Comparison of ENCODE assay signal across 20 cellular contexts in the genomic region with DNA sequence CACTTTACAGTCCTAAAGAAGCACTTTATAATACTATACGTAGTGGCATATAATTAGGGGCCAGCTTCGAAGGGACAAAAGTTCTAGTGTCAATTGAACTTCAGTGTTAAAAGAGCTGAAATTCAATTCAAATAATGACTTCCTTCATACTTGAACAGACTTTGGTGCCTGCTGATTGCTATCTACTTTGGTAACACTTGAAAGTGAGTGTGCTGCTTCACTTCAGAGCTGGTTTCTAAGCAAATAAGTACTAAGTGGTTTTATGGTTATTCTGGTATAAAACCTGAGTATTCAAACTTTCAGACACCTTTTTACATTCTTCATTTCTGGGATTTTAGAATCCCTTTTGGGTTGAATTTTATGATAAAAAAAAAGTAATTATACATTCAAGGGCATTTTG.
"Had no signal": no experiment of that assay in that cellular context is flagged by ENCODE, and none has a peak within 500 bp of the region (broad histone marks: within the 10 kb centered on the region; RNA-seq: fewer than 3 reads in every experiment).

No MANE protein-coding gene starts in this region.

- H3K27me3 ChIP-seq: colonic mucosa, foreskin keratinocyte, tibial nerve, vagina had no signal

- H3K27ac ChIP-seq: colonic mucosa, foreskin keratinocyte, tibial nerve, vagina had no signal

- H3K4me1 Mint-ChIP-seq: activated CD4-positive, alpha-beta memory T cell treated with anti-CD3 and anti-CD28 coated beads, Interleukin-2, amount 10 ng/mL, durations not matched to agents 7 days and 5 days; activated T-helper 17 cell treated with anti-CD3 and anti-CD28 coated beads, Interleukin-2, amount 50 U/mL, for 72 hours; memory B cell had no signal

- H3K9me3 ChIP-seq: colonic mucosa, tibial nerve, vagina had no signal

- H3K4me3 Mint-ChIP-seq: activated CD4-positive, alpha-beta memory T cell treated with anti-CD3 and anti-CD28 coated beads, Interleukin-2, amount 10 ng/mL, durations not matched to agents 7 days and 5 days; activated naive CD4-positive, alpha-beta T cell treated with anti-CD3 and anti-CD28 coated beads for 36 hours; activated T-helper 17 cell treated with anti-CD3 and anti-CD28 coated beads, Interleukin-2, amount 50 U/mL, for 72 hours; brain; memory B cell; neural crest cell; T-helper 2 cell treated with Interferon-gamma antibody and Interleukin-4, amounts not matched to agents 5 μg/mL and 100 μg/mL, for 36 hours had no signal

- H3K27me3 Mint-ChIP-seq: activated CD4-positive, alpha-beta memory T cell treated with anti-CD3 and anti-CD28 coated beads, Interleukin-2, amount 10 ng/mL, durations not matched to agents 7 days and 5 days; brain; memory B cell; progenitor cell of endocrine pancreas had no signal

- H3K4me3 ChIP-seq: colonic mucosa, tibial nerve, vagina had no signal

- H3K36me3 ChIP-seq: colonic mucosa, tibial nerve, vagina had no signal

- ATAC-seq: activated T-helper 17 cell treated with anti-CD3 and anti-CD28 coated beads, Interleukin-2, amount 50 U/mL, for 72 hours; foreskin keratinocyte; right cardiac atrium; stimulated activated naive CD8-positive, alpha-beta T cell treated with anti-CD3 and anti-CD28 coated beads, Interleukin-15, Interleukin-2, amounts not matched to agents 100 U/mL and 50 U/mL, for 24 hours had no signal

- H3K4me1 ChIP-seq: colonic mucosa, tibial nerve, vagina had no signal

- H3K9me3 Mint-ChIP-seq: activated CD4-positive, alpha-beta memory T cell treated with anti-CD3 and anti-CD28 coated beads, Interleukin-2, amount 10 ng/mL, durations not matched to agents 7 days and 5 days; activated naive CD4-positive, alpha-beta T cell treated with anti-CD3 and anti-CD28 coated beads for 36 hours; activated T-helper 17 cell treated with anti-CD3 and anti-CD28 coated beads, Interleukin-2, amount 50 U/mL, for 72 hours; brain; memory B cell; neural crest cell; T-helper 2 cell treated with Interferon-gamma antibody and Interleukin-4, amounts not matched to agents 5 μg/mL and 100 μg/mL, for 36 hours had no signal

- H3K36me3 Mint-ChIP-seq: brain, memory B cell had no signal

- H3K27ac Mint-ChIP-seq: activated CD4-positive, alpha-beta memory T cell treated with anti-CD3 and anti-CD28 coated beads, Interleukin-2, amount 10 ng/mL, durations not matched to agents 7 days and 5 days; activated naive CD4-positive, alpha-beta T cell treated with anti-CD3 and anti-CD28 coated beads for 36 hours; activated T-helper 17 cell treated with anti-CD3 and anti-CD28 coated beads, Interleukin-2, amount 50 U/mL, for 72 hours; memory B cell; progenitor cell of endocrine pancreas; T-helper 2 cell treated with Interferon-gamma antibody and Interleukin-4, amounts not matched to agents 5 μg/mL and 100 μg/mL, for 36 hours had no signal

- DNase-seq: activated CD4-positive, alpha-beta memory T cell treated with anti-CD3 and anti-CD28 coated beads, Interleukin-2, amount 10 ng/mL, durations not matched to agents 7 days and 5 days; activated naive CD4-positive, alpha-beta T cell treated with anti-CD3 and anti-CD28 coated beads for 36 hours; activated T-cell treated with anti-CD3 and anti-CD28 coated beads, Interleukin-2, amount 50 U/mL, for 1 hour; anterior cingulate cortex; caudate nucleus; colonic mucosa; foreskin keratinocyte; hypothalamus; islet precursor cell; right cardiac atrium; stimulated activated naive CD8-positive, alpha-beta T cell treated with anti-CD3 and anti-CD28 coated beads, Interleukin-15, Interleukin-2, amounts not matched to agents 100 U/mL and 50 U/mL, for 24 hours; substantia nigra had no signal
